ENCODE assay signal across 23 cellular contexts in genomic region chr14:102951799-102952198, GRCh38. TPM values are rescaled to one million over a fixed set of nuclear protein-coding genes. Genes with fewer than 3 reads are reported as not detected.
DNase-seq lines count a peak whose midpoint lies in the region; ATAC-seq lines count a peak whose summit lies in the region.
"Had no signal": no experiment of that assay in that cellular context is flagged by ENCODE, and none has a peak within 500 bp of the region (broad histone marks: within the 10 kb centered on the region; RNA-seq: fewer than 3 reads in every experiment).

No MANE protein-coding gene starts in this region.

- DNase-seq in ELR (ENCODE audit: low read depth) = peak; percentile 12
- DNase-seq in fibroblast of peridontal ligament (ENCODE audit: extremely low read depth) = peak; percentile 14
- DNase-seq in substantia nigra (lab: John Stamatoyannopoulos, UW) = no peak
- DNase-seq in left cardiac atrium = no peak
- DNase-seq: activated CD4-positive, alpha-beta T cell treated with anti-CD3 and anti-CD28 coated beads for 4 hours; activated T-cell treated with anti-CD3 and anti-CD28 coated beads for 4 hours; Calu3; DMS79 treated with DMSO at 0.1 percent for 48 hours; effector memory CD4-positive, alpha-beta T cell; mesendoderm; MV-4-11; naive B cell; stimulated activated CD4-positive, alpha-beta T cell treated with anti-CD3 and anti-CD28 coated beads, Interleukin-2, amount 100 ng/mL, for 24 hours; transverse colon had no signal

- ATAC-seq in GM21423 (IDR thresholded peaks at IDR 0.05; ENCODE audit: unreplicated experiment) (no peak), left cardiac atrium (no peak), HG02840 (IDR thresholded peaks at IDR 0.05; ENCODE audit: low FRiP score, unreplicated experiment) (no peak)
- ATAC-seq: activated naive CD4-positive, alpha-beta T cell treated with anti-CD3 and anti-CD28 coated beads, Interleukin-2, amount 50 U/mL, for 72 hours; HCT116; left lung; SK-N-SH treated with all-trans-retinoic acid at 6 μM for 48 hours had no signal

- H3K27ac ChIP-seq in angular gyrus (ENCODE audit: low read depth, low read length) (peak overlapping the region; percentile 67), substantia nigra (ENCODE audit: low read depth, low read length, poor library complexity, severe bottlenecking) (peak overlapping the region; percentile 92)
- H3K27ac ChIP-seq: left lung, skin epidermis, transverse colon had no signal

- intact Hi-C loops in left cardiac atrium (cut with DNase I) = no loop called here

RNA-seq across cellular contexts. Expression of gene AMN, which starts 29.3 kb away (rescaled TPM):
- total RNA-seq in left cardiac atrium = 1 to 10 TPM in 1 of 2 donors, under 1 TPM in 1; 0.68 to 1.6 TPM
- total RNA-seq: occipital lobe had no signal

Comparison
In these comparisons a context has a peak if more than half of its experiments do, and no peak if none do; other contexts are left out.
1. DNase-seq: peak in ELR (single experiment) and fibroblast of peridontal ligament (single experiment); none in substantia nigra (0 of 49) and left cardiac atrium (single experiment).